9 cellular contexts compared by ENCODE assay signal in genomic region chr17:10316986-10317834, GRCh38. TPM values are rescaled to one million over a fixed set of nuclear protein-coding genes. Genes with fewer than 3 reads are reported as not detected.
DNase-seq lines count a peak whose midpoint lies in the region; ATAC-seq and TF ChIP-seq lines count a peak whose summit lies in the region.
"Had no signal": no experiment of that assay in that cellular context is flagged by ENCODE, and none has a peak within 500 bp of the region (broad histone marks: within the 10 kb centered on the region; RNA-seq: fewer than 3 reads in every experiment).

No MANE protein-coding gene starts in this region.

- TF ChIP-seq CTCF in C4-2B (conservative IDR thresholded peaks at IDR 0.05) (peak; percentile 92), body of pancreas (IDR thresholded peaks at IDR 0.05) (peak in 4 of 7 experiments; percentile 24 to 58 (median 40)), lower leg skin (IDR thresholded peaks at IDR 0.05) (no peak), uterus (IDR thresholded peaks at IDR 0.05) (peak; percentile 14 to 47 (median 36))

- peak; percentile 42 for DNase-seq in NCI-H226
- DNase-seq in body of pancreas: peak; percentile 14 to 74 (median 62)
- DNase-seq in lower leg skin (ENCODE audit: low spot score in 2 of 2): peak; percentile 61 to 93
- peak; percentile 69 to 71 for DNase-seq in uterus

- H3K4me3 ChIP-seq in body of pancreas (no peak overlapping the region), lower leg skin (ENCODE audit: low read depth, poor library complexity, severe bottlenecking) (no peak overlapping the region), uterus (no peak overlapping the region)

- H3K4me1 ChIP-seq in body of pancreas (no peaks in the 10 kb centered on the region), uterus (no peaks in the 10 kb centered on the region)

- TF ChIP-seq POLR2A in body of pancreas (IDR thresholded peaks at IDR 0.05) (no peak), lower leg skin (IDR thresholded peaks at IDR 0.05) (no peak), uterus (IDR thresholded peaks at IDR 0.05) (no peak)

- intact Hi-C loops in body of pancreas (cut with DNase I) (no loop called here), lower leg skin (cut with DNase I; ENCODE audit: low total_unique reads) (no loop called here), uterus (cut with DNase I; ENCODE audit: low total_unique reads) (no loop called here)

- H3K27me3 ChIP-seq in body of pancreas (no peaks in the 10 kb centered on the region), uterus (no peaks in the 10 kb centered on the region)

- H3K36me3 ChIP-seq in body of pancreas (replicated peaks in 1 of 2; ENCODE audit: insufficient read depth in 1 of 2, low read depth in 2 of 2): no peaks in the 10 kb centered on the region
- no peaks in the 10 kb centered on the region for H3K36me3 ChIP-seq in uterus

- 50 to 54% methylated on average over 19 to 21 of the region's 21 CpGs for WGBS in body of pancreas, 2 donors
- WGBS in lower leg skin, 2 donors: 58% methylated on average over 20 to 21 of the region's 21 CpGs

- H3K27ac ChIP-seq in C4-2B (no peak overlapping the region), body of pancreas (no peak overlapping the region), uterus (no peak overlapping the region)
- H3K27ac ChIP-seq: epithelial cell of prostate had no signal

- H3K9me3 ChIP-seq in body of pancreas (no peaks in the 10 kb centered on the region), uterus (no peaks in the 10 kb centered on the region)

- ATAC-seq in GM19372 (IDR thresholded peaks at IDR 0.05; ENCODE audit: low read depth, unreplicated experiment) (peak; percentile 62), body of pancreas (no peak), GM19455 (IDR thresholded peaks at IDR 0.05; ENCODE audit: unreplicated experiment) (no peak), GM21447 (IDR thresholded peaks at IDR 0.05; ENCODE audit: unreplicated experiment) (no peak)

RNA-seq across cellular contexts. Expression of gene MYH13, which starts 55.6 kb away (rescaled TPM):
- total RNA-seq in body of pancreas: not detected
- not detected for total RNA-seq in lower leg skin
- not detected for total RNA-seq in uterus

Comparison
In these comparisons a context has a peak if more than half of its experiments do, and no peak if none do; other contexts are left out.
1. CTCF ChIP-seq: peak in C4-2B (single experiment), body of pancreas (4 of 7) and uterus (4 of 4); none in lower leg skin (0 of 3).
2. Peak in every context shown above with its lines, with median percentiles within 50 percentile points of each other: DNase-seq.